16 cellular contexts compared by ENCODE assay signal in genomic region chr1:24992124-24992760, GRCh38.
DNase-seq lines count a peak whose midpoint lies in the region; ATAC-seq, FAIRE-seq and TF ChIP-seq lines count a peak whose summit lies in the region.
"Had no signal": no experiment of that assay in that cellular context is flagged by ENCODE, and none has a peak within 500 bp of the region (broad histone marks: within the 10 kb centered on the region; RNA-seq: fewer than 3 reads in every experiment).

No MANE protein-coding gene starts in this region.

- H3K4me3 ChIP-seq in OCI-LY7 (ENCODE audit: low read depth, low read length, poor library complexity, severe bottlenecking) (no peak overlapping the region), colonic mucosa (no peak overlapping the region), small intestine (ENCODE audit: low read depth in 1 of 2, low read length in 2 of 2) (peak overlapping the region in 1 of 2 donors; percentile 18), left ventricle myocardium inferior (no peak overlapping the region)
- H3K4me3 ChIP-seq: gastroesophageal sphincter, SJSA1, upper lobe of left lung had no signal

- intact Hi-C loops in activated CD4-positive, alpha-beta T cell treated with anti-CD3 and anti-CD28 coated beads, Interleukin-2, amount 10 ng/mL, durations not matched to agents 24 days and 14 days (cut with micrococcal nuclease) = loop anchor here (2.0 kb wide), 3 partner anchors 15 to 39 kb away; no protein-coding TSS in a partner anchor
- intact Hi-C loops in OCI-LY7 (cut with micrococcal nuclease; ENCODE audit: unreplicated experiment) = no loop called here
- intact Hi-C loops in colonic mucosa (cut with DNase I) = no loop called here
- intact Hi-C loops in left ventricle myocardium inferior (cut with micrococcal nuclease) = no loop called here

- FAIRE-seq in small intestine (lab: Jason Lieb, UNC) = no peak
- FAIRE-seq: A204.1, H1 had no signal

- H2AFZ ChIP-seq in OCI-LY7 (ENCODE audit: low read length) = peak overlapping the region; percentile 56

- no peak overlapping the region for H3K9ac ChIP-seq in colonic mucosa (ENCODE audit: low read depth in 2 of 2, low read length in 2 of 2)

- H3K9me2 ChIP-seq in OCI-LY7 (ENCODE audit: insufficient read depth, low read length) = no peaks in the 10 kb centered on the region

- BruUV-seq in OCI-LY7 (replicated peaks; lab: Mats Ljungman, UMichigan) = no TSS peak

- H3K27ac Mint-ChIP-seq in activated CD4-positive, alpha-beta T cell treated with anti-CD3 and anti-CD28 coated beads, Interleukin-2, amount 10 ng/mL, durations not matched to agents 24 days and 14 days = peak overlapping the region; percentile 100

- no peak overlapping the region for H3K4me2 ChIP-seq in OCI-LY7 (ENCODE audit: low read length)

- no peaks in the 10 kb centered on the region for H3K79me2 ChIP-seq in OCI-LY7 (ENCODE audit: insufficient read depth, low read depth, low read length)

- no peak overlapping the region for H3K27ac ChIP-seq in OCI-LY7 (ENCODE audit: low read depth, low read length, poor library complexity, severe bottlenecking)
- H3K27ac ChIP-seq in colonic mucosa = peak overlapping the region; percentile 51
- peak overlapping the region; percentile 70 to 82 for H3K27ac ChIP-seq in small intestine (ENCODE audit: low read depth in 1 of 2, low read length in 1 of 2)
- H3K27ac ChIP-seq in left ventricle myocardium inferior (replicated peaks) = no peak overlapping the region
- H3K27ac ChIP-seq: gastroesophageal sphincter, SJSA1 had no signal

- peak overlapping the region; percentile 83 for H3K4me3 Mint-ChIP-seq in activated CD4-positive, alpha-beta T cell treated with anti-CD3 and anti-CD28 coated beads, Interleukin-2, amount 10 ng/mL, durations not matched to agents 24 days and 14 days

- H3K9me3 ChIP-seq in OCI-LY7 (ENCODE audit: low read length) = no peaks in the 10 kb centered on the region
- H3K9me3 ChIP-seq in colonic mucosa = no peaks in the 10 kb centered on the region
- no peaks in the 10 kb centered on the region for H3K9me3 ChIP-seq in small intestine (ENCODE audit: control insufficient read depth, low read depth)
- H3K9me3 ChIP-seq in left ventricle myocardium inferior (replicated peaks) = peaks cover 14% of the 10 kb centered on the region
- H3K9me3 ChIP-seq: SJSA1 had no signal

- CTCF ChIA-PET in OCI-LY7 (lab: Charles Lee; ENCODE audit: unreplicated experiment) = interaction anchor here (0.7 kb wide), 1 partner anchor 1043 kb away, joined by 5 read pairs; no protein-coding TSS in a partner anchor

- POLR2A ChIA-PET in OCI-LY7 (lab: Charles Lee) = interaction anchor here (0.7 kb wide), 1 partner anchor 87 kb away, joined by 3 read pairs; no protein-coding TSS in a partner anchor

- TF ChIP-seq CTCF in OCI-LY7 (conservative IDR thresholded peaks at IDR 0.05; ENCODE audit: low read length) (no peak), colonic mucosa (IDR thresholded peaks at IDR 0.05) (no peak), left ventricle myocardium inferior (IDR thresholded peaks at IDR 0.05; ENCODE audit: borderline replicate concordance) (no peak)

- no peaks in the 10 kb centered on the region for H4K20me1 ChIP-seq in OCI-LY7 (ENCODE audit: insufficient read depth, low read length)

- DNase-seq in activated CD4-positive, alpha-beta T cell treated with anti-CD3 and anti-CD28 coated beads, Interleukin-2, amount 10 ng/mL, durations not matched to agents 24 days and 14 days = no peak
- DNase-seq in activated CD4-positive, alpha-beta T cell treated with anti-CD3 and anti-CD28 coated beads for 48 hours = no peak
- DNase-seq in OCI-LY7 (ENCODE audit: low spot score) = no peak
- DNase-seq in colonic mucosa = no peak
- no peak for DNase-seq in small intestine
- no peak for DNase-seq in left ventricle myocardium inferior
- DNase-seq in OCI-M1 (lab: John Stamatoyannopoulos, UW) = no peak
- DNase-seq: mammary epithelial cell; NCI-H146; stimulated activated CD4-positive, alpha-beta T cell treated with anti-CD3 and anti-CD28 coated beads, Interleukin-2, amount 100 ng/mL, for 24 hours had no signal

- H3K4me1 ChIP-seq in OCI-LY7 (ENCODE audit: insufficient read depth, low read length, poor library complexity, severe bottlenecking) = peaks cover 14% of the 10 kb centered on the region
- H3K4me1 ChIP-seq in colonic mucosa = no peaks in the 10 kb centered on the region
- peaks cover 0 to 4% of the 10 kb centered on the region in 2 donors for H3K4me1 ChIP-seq in small intestine (ENCODE audit: control insufficient read depth in 2 of 2, insufficient read depth in 1 of 2, low read depth in 1 of 2, low read length in 1 of 2)
- H3K4me1 ChIP-seq in left ventricle myocardium inferior = no peaks in the 10 kb centered on the region
- H3K4me1 ChIP-seq: gastroesophageal sphincter, SJSA1, upper lobe of left lung had no signal

- peaks cover 9% of the 10 kb centered on the region for H3K36me3 Mint-ChIP-seq in activated CD4-positive, alpha-beta T cell treated with anti-CD3 and anti-CD28 coated beads, Interleukin-2, amount 10 ng/mL, durations not matched to agents 24 days and 14 days (ENCODE audit: low read depth)

- H3K27me3 Mint-ChIP-seq in activated CD4-positive, alpha-beta T cell treated with anti-CD3 and anti-CD28 coated beads, Interleukin-2, amount 10 ng/mL, durations not matched to agents 24 days and 14 days = no peaks in the 10 kb centered on the region

- peaks cover 8% of the 10 kb centered on the region for H3K9me3 Mint-ChIP-seq in activated CD4-positive, alpha-beta T cell treated with anti-CD3 and anti-CD28 coated beads, Interleukin-2, amount 10 ng/mL, durations not matched to agents 24 days and 14 days

- no peak for ATAC-seq in GM21367 (IDR thresholded peaks at IDR 0.05; ENCODE audit: unreplicated experiment)

- H3K36me3 ChIP-seq in OCI-LY7 (ENCODE audit: insufficient read depth, low read length) = no peaks in the 10 kb centered on the region
- H3K36me3 ChIP-seq in colonic mucosa = no peaks in the 10 kb centered on the region
- no peaks in the 10 kb centered on the region for H3K36me3 ChIP-seq in small intestine (ENCODE audit: control insufficient read depth in 2 of 2, insufficient read depth in 2 of 2, low read length in 2 of 2)
- H3K36me3 ChIP-seq in left ventricle myocardium inferior = no peaks in the 10 kb centered on the region
- H3K36me3 ChIP-seq: gastroesophageal sphincter, SJSA1, upper lobe of left lung had no signal

- H3K4me1 Mint-ChIP-seq in activated CD4-positive, alpha-beta T cell treated with anti-CD3 and anti-CD28 coated beads, Interleukin-2, amount 10 ng/mL, durations not matched to agents 24 days and 14 days = peaks cover 86% of the 10 kb centered on the region

- 69 to 76% (median 74%) methylated on average over 11 of the region's 11 CpGs for WGBS in small intestine, 3 donors

- H3K27me3 ChIP-seq in colonic mucosa (no peaks in the 10 kb centered on the region), small intestine (ENCODE audit: control insufficient read depth in 2 of 2, insufficient read depth in 2 of 2, low read length in 2 of 2) (no peaks in the 10 kb centered on the region), left ventricle myocardium inferior (ENCODE audit: low read depth) (peaks cover 67% of the 10 kb centered on the region)
- H3K27me3 ChIP-seq: SJSA1, upper lobe of left lung had no signal

Comparison
In these comparisons a context has a peak if more than half of its experiments do, and no peak if none do; other contexts are left out.
1. H3K27ac ChIP-seq: peak in colonic mucosa (single experiment) and small intestine (2 of 2); none in OCI-LY7 (single experiment) and left ventricle myocardium inferior (single experiment).